Comparison of ENCODE assay signal across 18 cellular contexts in genomic region chr9:137969685-137970084, GRCh38.
DNase-seq lines count a peak whose midpoint lies in the region; ATAC-seq, FAIRE-seq and TF ChIP-seq lines count a peak whose summit lies in the region.
"Had no signal": no experiment of that assay in that cellular context is flagged by ENCODE, and none has a peak within 500 bp of the region (broad histone marks: within the 10 kb centered on the region; RNA-seq: fewer than 3 reads in every experiment).

No MANE protein-coding gene starts in this region.

- peak; percentile 3 for DNase-seq in activated CD4-positive, alpha-beta memory T cell treated with anti-CD3 and anti-CD28 coated beads for 36 hours
- no peak for DNase-seq in activated CD4-positive, alpha-beta memory T cell treated with anti-CD3 and anti-CD28 coated beads, Interleukin-2, amount 10 ng/mL, durations not matched to agents 7 days and 5 days
- DNase-seq in WTC11 (ENCODE audit: low spot score) = no peak
- peak; percentile 15 for DNase-seq in kidney
- DNase-seq in sciatic nerve (ENCODE audit: low spot score) = peak; percentile 35
- DNase-seq in NCI-H1092 treated with DMSO at 0.1 percent for 48 hours (lab: John Stamatoyannopoulos, UW) = no peak
- no peak for DNase-seq in GM12892 (ENCODE audit: insufficient read length)
- DNase-seq: COR-L47, DMS153, DMS79 treated with DMSO at 0.1 percent for 48 hours, EL had no signal

- no peak for TF ChIP-seq CTCF in WTC11 (IDR thresholded peaks at IDR 0.05)
- no peak for TF ChIP-seq CTCF in kidney (IDR thresholded peaks at IDR 0.05; ENCODE audit: borderline replicate concordance, extremely low read depth, insufficient read depth)

- intact Hi-C loops in activated CD4-positive, alpha-beta memory T cell treated with anti-CD3 and anti-CD28 coated beads for 36 hours (cut with micrococcal nuclease) = no loop called here
- intact Hi-C loops in kidney (cut with DNase I) = no loop called here
- intact Hi-C loops in sciatic nerve (cut with DNase I) = no loop called here

- no peaks in the 10 kb centered on the region for H3K36me3 ChIP-seq in kidney (ENCODE audit: control insufficient read depth in 1 of 2, insufficient read depth in 2 of 2, low read length in 2 of 2)

- no peaks in the 10 kb centered on the region for H3K9me3 ChIP-seq in kidney (ENCODE audit: control insufficient read depth in 1 of 2, low read length in 2 of 2)

- FAIRE-seq in kidney (lab: Jason Lieb, UNC) (no peak), GM12892 (lab: Jason Lieb, UNC) (no peak)
- FAIRE-seq: D721Med, G401.6, H54 had no signal

- CTCF ChIA-PET in activated CD4-positive, alpha-beta memory T cell treated with anti-CD3 and anti-CD28 coated beads for 36 hours (lab: Charles Lee) = no interaction called here
- CTCF ChIA-PET in activated CD4-positive, alpha-beta memory T cell treated with anti-CD3 and anti-CD28 coated beads, Interleukin-2, amount 10 ng/mL, durations not matched to agents 7 days and 5 days (lab: Charles Lee) = no interaction called here
- CTCF ChIA-PET in WTC11 (lab: Charles Lee) = no interaction called here

- H3K36me3 Mint-ChIP-seq in activated CD4-positive, alpha-beta memory T cell treated with anti-CD3 and anti-CD28 coated beads for 36 hours = no peaks in the 10 kb centered on the region
- H3K36me3 Mint-ChIP-seq in activated CD4-positive, alpha-beta memory T cell treated with anti-CD3 and anti-CD28 coated beads, Interleukin-2, amount 10 ng/mL, durations not matched to agents 7 days and 5 days (ENCODE audit: low read depth) = no peaks in the 10 kb centered on the region
- H3K36me3 Mint-ChIP-seq in WTC11 = 0 out of 2 replicates have a peak, but pooled peaks cover 3% of the 10 kb centered on the region
- H3K36me3 Mint-ChIP-seq: CD14-positive monocyte; CD8-positive, alpha-beta T cell had no signal

- H3K4me1 ChIP-seq in kidney (ENCODE audit: control insufficient read depth in 1 of 2, insufficient read depth in 1 of 2, low read depth in 1 of 2, low read length in 2 of 2) = no peaks in the 10 kb centered on the region

- H3K9me3 Mint-ChIP-seq in activated CD4-positive, alpha-beta memory T cell treated with anti-CD3 and anti-CD28 coated beads for 36 hours = no peaks in the 10 kb centered on the region
- H3K9me3 Mint-ChIP-seq in activated CD4-positive, alpha-beta memory T cell treated with anti-CD3 and anti-CD28 coated beads, Interleukin-2, amount 10 ng/mL, durations not matched to agents 7 days and 5 days = no peaks in the 10 kb centered on the region
- H3K9me3 Mint-ChIP-seq in WTC11 = no peaks in the 10 kb centered on the region
- H3K9me3 Mint-ChIP-seq: CD8-positive, alpha-beta T cell had no signal

- H3K4me1 Mint-ChIP-seq in activated CD4-positive, alpha-beta memory T cell treated with anti-CD3 and anti-CD28 coated beads for 36 hours (ENCODE audit: low read depth) = no peaks in the 10 kb centered on the region
- H3K4me1 Mint-ChIP-seq in activated CD4-positive, alpha-beta memory T cell treated with anti-CD3 and anti-CD28 coated beads, Interleukin-2, amount 10 ng/mL, durations not matched to agents 7 days and 5 days = no peaks in the 10 kb centered on the region
- no peaks in the 10 kb centered on the region for H3K4me1 Mint-ChIP-seq in WTC11
- H3K4me1 Mint-ChIP-seq: CD14-positive monocyte had no signal

- no peak for TF ChIP-seq POLR2A in GM12892 (IDR thresholded peaks at IDR 0.05; ENCODE audit: low read depth, low read length)

- no peak overlapping the region for H3K9ac ChIP-seq in kidney (ENCODE audit: low read length in 2 of 2)

- ATAC-seq in WTC11 = no peak
- no peak for ATAC-seq in sciatic nerve
- no peak for ATAC-seq in HG03565 (IDR thresholded peaks at IDR 0.05; ENCODE audit: unreplicated experiment)
- ATAC-seq: CD8-positive, alpha-beta T cell had no signal

- POLR2A ChIA-PET in activated CD4-positive, alpha-beta memory T cell treated with anti-CD3 and anti-CD28 coated beads for 36 hours (lab: Charles Lee) = no interaction called here
- POLR2A ChIA-PET in activated CD4-positive, alpha-beta memory T cell treated with anti-CD3 and anti-CD28 coated beads, Interleukin-2, amount 10 ng/mL, durations not matched to agents 7 days and 5 days (lab: Charles Lee) = no interaction called here
- POLR2A ChIA-PET in WTC11 (lab: Charles Lee) = no interaction called here

- H3K27ac ChIP-seq in kidney (ENCODE audit: low read depth in 2 of 2, low read length in 2 of 2) = no peak overlapping the region
- H3K27ac ChIP-seq: 22Rv1 had no signal

- H3K27ac Mint-ChIP-seq in activated CD4-positive, alpha-beta memory T cell treated with anti-CD3 and anti-CD28 coated beads for 36 hours = no peak overlapping the region
- no peak overlapping the region for H3K27ac Mint-ChIP-seq in activated CD4-positive, alpha-beta memory T cell treated with anti-CD3 and anti-CD28 coated beads, Interleukin-2, amount 10 ng/mL, durations not matched to agents 7 days and 5 days
- 0 out of 2 replicates have a peak overlapping the region, but pooled peaks have one; percentile 12 for H3K27ac Mint-ChIP-seq in WTC11
- H3K27ac Mint-ChIP-seq: CD14-positive monocyte; CD8-positive, alpha-beta T cell had no signal

- peaks cover 10% of the 10 kb centered on the region for H3K27me3 Mint-ChIP-seq in activated CD4-positive, alpha-beta memory T cell treated with anti-CD3 and anti-CD28 coated beads for 36 hours
- H3K27me3 Mint-ChIP-seq in activated CD4-positive, alpha-beta memory T cell treated with anti-CD3 and anti-CD28 coated beads, Interleukin-2, amount 10 ng/mL, durations not matched to agents 7 days and 5 days = peaks cover 2% of the 10 kb centered on the region
- no peaks in the 10 kb centered on the region for H3K27me3 Mint-ChIP-seq in WTC11 (ENCODE audit: low read depth)

- H3K4me3 Mint-ChIP-seq in activated CD4-positive, alpha-beta memory T cell treated with anti-CD3 and anti-CD28 coated beads for 36 hours = no peak overlapping the region
- H3K4me3 Mint-ChIP-seq in activated CD4-positive, alpha-beta memory T cell treated with anti-CD3 and anti-CD28 coated beads, Interleukin-2, amount 10 ng/mL, durations not matched to agents 7 days and 5 days = no peak overlapping the region
- H3K4me3 Mint-ChIP-seq in WTC11 = no peak overlapping the region
- H3K4me3 Mint-ChIP-seq: CD14-positive monocyte; CD8-positive, alpha-beta T cell had no signal

- no peak overlapping the region for H3K4me3 ChIP-seq in kidney (ENCODE audit: low read length in 2 of 2)

TF ChIP-seq in WTC11, 78 proteins besides CTCF, POLR2A, EP300 and RAD21:
- no peak for TF ChIP-seq RORB (CRISPR knock-in tag; IDR thresholded peaks at IDR 0.05)

Comparison
In these comparisons a context has a peak if more than half of its experiments do, and no peak if none do; other contexts are left out.
1. DNase-seq: peak in activated CD4-positive, alpha-beta memory T cell treated with anti-CD3 and anti-CD28 coated beads for 36 hours (single experiment), kidney (single experiment) and sciatic nerve (single experiment); none in activated CD4-positive, alpha-beta memory T cell treated with anti-CD3 and anti-CD28 coated beads, Interleukin-2, amount 10 ng/mL, durations not matched to agents 7 days and 5 days (single experiment), WTC11 (single experiment), NCI-H1092 treated with DMSO at 0.1 percent for 48 hours (single experiment) and GM12892 (single experiment).